ENCODE assay signal across 8 cellular contexts in the genomic region with DNA sequence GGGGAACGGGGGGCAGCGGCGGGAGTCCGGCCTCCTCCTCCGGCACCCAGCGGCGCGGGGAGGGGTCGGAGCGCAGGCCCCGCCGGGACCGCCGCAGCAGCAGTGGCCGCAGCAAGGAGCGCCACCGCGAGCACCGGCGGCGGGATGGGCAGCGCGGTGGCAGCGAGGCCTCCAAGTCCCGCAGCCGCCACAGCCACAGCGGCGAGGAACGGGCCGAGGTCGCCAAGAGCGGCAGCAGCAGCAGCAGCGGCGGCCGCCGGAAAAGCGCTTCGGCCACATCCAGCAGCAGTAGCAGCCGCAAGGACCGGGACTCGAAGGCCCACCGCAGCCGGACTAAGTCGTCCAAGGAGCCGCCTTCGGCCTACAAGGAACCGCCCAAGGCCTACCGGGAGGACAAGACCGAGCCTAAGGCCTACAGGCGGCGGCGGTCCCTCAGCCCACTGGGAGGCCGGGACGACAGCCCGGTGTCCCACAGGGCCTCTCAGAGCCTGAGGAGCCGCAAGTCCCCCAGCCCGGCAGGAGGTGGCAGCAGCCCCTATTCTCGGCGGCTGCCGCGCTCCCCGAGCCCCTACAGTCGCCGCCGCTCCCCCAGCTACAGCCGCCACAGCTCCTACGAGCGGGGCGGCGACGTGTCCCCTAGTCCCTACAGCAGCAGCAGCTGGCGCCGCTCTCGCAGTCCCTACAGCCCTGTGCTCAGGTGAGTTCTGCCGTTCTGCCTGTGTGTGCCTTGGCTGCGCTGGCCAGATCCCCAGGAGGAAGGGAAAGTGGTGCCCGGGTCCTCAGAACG. TPM values are rescaled to one million over a fixed set of nuclear protein-coding genes. Genes with fewer than 3 reads are reported as not detected.
DNase-seq lines count a peak whose midpoint lies in the region; FAIRE-seq and TF ChIP-seq lines count a peak whose summit lies in the region.

No MANE protein-coding gene starts in this region.

- H3K27me3 ChIP-seq in HAP-1 (ENCODE audit: low read depth) (no peaks in the 10 kb centered on the region), bronchial epithelial cell (ENCODE audit: control insufficient read depth, insufficient read depth, low read length) (no peaks in the 10 kb centered on the region)

- FAIRE-seq in bronchial epithelial cell (lab: Jason Lieb, UNC): no peak

- H3K36me3 ChIP-seq in HAP-1 (replicated peaks): no peaks in the 10 kb centered on the region; the same call in 1 of the 2 replicates
- H3K36me3 ChIP-seq in bronchial epithelial cell (ENCODE audit: control insufficient read depth, insufficient read depth, low read length): no peaks in the 10 kb centered on the region

- peaks cover 10% of the 10 kb centered on the region for H3K4me1 ChIP-seq in HAP-1

- H3K4me3 ChIP-seq in HAP-1 (peak overlapping the region; percentile 82), WI38 (ENCODE audit: low read depth, low read length) (peak overlapping the region; percentile 77), bronchial epithelial cell (ENCODE audit: low read depth, low read length) (peak overlapping the region; percentile 52)

- DNase-seq in GM10266 (ENCODE audit: extremely low spot score): peak; percentile 77
- DNase-seq in HAP-1 (ENCODE audit: low spot score in 2 of 2): peak; percentile 47 to 74
- DNase-seq in NAMALWA (ENCODE audit: low spot score): peak; percentile 91
- DNase-seq in bronchial epithelial cell (ENCODE audit: low read depth): peak; percentile 18
- DNase-seq in iris pigment epithelial cell (ENCODE audit: low read depth): peak; percentile 62
- DNase-seq in stimulated activated CD4-positive, alpha-beta T cell treated with anti-CD3 and anti-CD28 coated beads, Interleukin-15, amount 100 ng/mL, for 1 hour (ENCODE audit: low read depth in 1 of 2, low spot score in 1 of 2): peak; percentile 42 to 52
- no peak for DNase-seq in NCI-H524 treated with DMSO at 0.1 percent for 48 hours (lab: John Stamatoyannopoulos, UW)

- H3K9me3 ChIP-seq in HAP-1: no peaks in the 10 kb centered on the region

- in situ Hi-C loops in HAP-1 (cut with MboI; ENCODE audit: low sequenced_read_pairs): no loop called here

- TF ChIP-seq CTCF in GM10266 (IDR thresholded peaks at IDR 0.05; ENCODE audit: control insufficient read depth, insufficient read depth, low read depth, missing control alignments) (peak; percentile 63), WI38 (IDR thresholded peaks at IDR 0.05; ENCODE audit: low read depth, low read length) (no peak), bronchial epithelial cell (IDR thresholded peaks at IDR 0.05; ENCODE audit: insufficient read depth, low read length, severe bottlenecking) (peak; percentile 48)

RNA-seq across cellular contexts. Expression of a gene that starts 1.3 kb away (rescaled TPM):
- total RNA-seq in bronchial epithelial cell: 50.3 and 65.2 TPM in 2 replicates
